ENCODE assay signal across 1 cellular context in the genomic region with DNA sequence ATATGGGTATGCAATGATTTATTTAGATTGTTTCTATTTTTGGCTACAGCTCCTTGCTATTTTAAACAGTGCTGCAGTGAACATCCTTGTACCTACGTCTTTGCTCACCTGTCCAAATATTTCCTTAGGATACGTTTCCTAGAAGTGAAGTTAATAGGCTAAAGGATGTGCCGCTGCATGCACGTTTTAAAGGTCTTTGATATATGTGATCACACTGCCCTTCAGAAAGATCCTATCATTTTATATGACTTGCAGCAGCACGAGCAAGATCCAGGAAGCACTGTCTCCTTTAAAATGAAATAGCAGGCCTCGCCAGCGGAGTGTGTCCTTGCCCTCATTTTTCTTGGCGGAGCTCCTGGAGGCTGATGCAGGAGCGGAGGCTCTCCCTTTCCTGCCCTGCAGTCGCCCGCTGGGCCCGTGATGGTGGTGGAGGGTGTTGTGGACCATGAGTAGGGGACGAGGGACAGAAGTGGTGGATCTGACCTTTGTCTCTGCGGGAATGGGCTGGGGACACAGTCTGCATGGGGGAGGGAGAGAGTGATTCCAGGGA.
TF ChIP-seq lines count a peak whose summit lies in the region.

No MANE protein-coding gene starts in this region.

TF ChIP-seq in HepG2, 621 proteins besides CTCF, POLR2A, EP300 and RAD21 (continued from another document):
- TF ChIP-seq, protein P1, sequence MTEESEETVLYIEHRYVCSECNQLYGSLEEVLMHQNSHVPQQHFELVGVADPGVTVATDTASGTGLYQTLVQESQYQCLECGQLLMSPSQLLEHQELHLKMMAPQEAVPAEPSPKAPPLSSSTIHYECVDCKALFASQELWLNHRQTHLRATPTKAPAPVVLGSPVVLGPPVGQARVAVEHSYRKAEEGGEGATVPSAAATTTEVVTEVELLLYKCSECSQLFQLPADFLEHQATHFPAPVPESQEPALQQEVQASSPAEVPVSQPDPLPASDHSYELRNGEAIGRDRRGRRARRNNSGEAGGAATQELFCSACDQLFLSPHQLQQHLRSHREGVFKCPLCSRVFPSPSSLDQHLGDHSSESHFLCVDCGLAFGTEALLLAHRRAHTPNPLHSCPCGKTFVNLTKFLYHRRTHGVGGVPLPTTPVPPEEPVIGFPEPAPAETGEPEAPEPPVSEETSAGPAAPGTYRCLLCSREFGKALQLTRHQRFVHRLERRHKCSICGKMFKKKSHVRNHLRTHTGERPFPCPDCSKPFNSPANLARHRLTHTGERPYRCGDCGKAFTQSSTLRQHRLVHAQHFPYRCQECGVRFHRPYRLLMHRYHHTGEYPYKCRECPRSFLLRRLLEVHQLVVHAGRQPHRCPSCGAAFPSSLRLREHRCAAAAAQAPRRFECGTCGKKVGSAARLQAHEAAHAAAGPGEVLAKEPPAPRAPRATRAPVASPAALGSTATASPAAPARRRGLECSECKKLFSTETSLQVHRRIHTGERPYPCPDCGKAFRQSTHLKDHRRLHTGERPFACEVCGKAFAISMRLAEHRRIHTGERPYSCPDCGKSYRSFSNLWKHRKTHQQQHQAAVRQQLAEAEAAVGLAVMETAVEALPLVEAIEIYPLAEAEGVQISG (CRISPR knock-in tag; IDR thresholded peaks at IDR 0.05) = no peak
- TF ChIP-seq ZNF784 (CRISPR knock-in tag; IDR thresholded peaks at IDR 0.05; ENCODE audit: borderline replicate concordance) = no peak
- TF ChIP-seq ZNF569 (CRISPR knock-in tag; IDR thresholded peaks at IDR 0.05; ENCODE audit: borderline replicate concordance) = no peak
